ENCODE assay signal across 22 cellular contexts in the genomic region with DNA sequence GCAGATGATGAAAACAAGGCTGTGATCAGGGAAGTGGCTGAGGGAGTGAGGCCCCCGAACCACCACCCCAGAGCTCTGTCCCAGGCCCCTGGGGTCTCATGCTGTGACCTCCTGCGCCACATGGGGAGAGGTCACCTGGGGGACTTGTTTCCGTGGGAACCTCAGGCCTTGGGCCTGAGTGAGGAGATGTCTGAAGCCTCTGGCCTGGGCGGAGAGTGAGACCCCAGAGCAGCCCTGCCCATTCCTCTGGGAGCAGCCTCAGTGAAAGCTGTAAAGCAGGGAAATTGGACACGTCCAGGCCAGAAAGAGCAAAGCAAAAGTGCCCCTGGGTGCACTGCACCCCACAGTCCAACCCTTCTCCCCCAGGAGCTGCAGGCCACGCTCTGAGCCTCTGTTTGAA.
"Had no signal": no experiment of that assay in that cellular context is flagged by ENCODE, and none has a peak within 500 bp of the region (broad histone marks: within the 10 kb centered on the region; RNA-seq: fewer than 3 reads in every experiment).

No MANE protein-coding gene starts in this region.

- H3K27me3 ChIP-seq: colonic mucosa, foreskin keratinocyte, pancreas, right lobe of liver, vagina had no signal

- H3K27ac ChIP-seq: colonic mucosa, foreskin keratinocyte, pancreas, psoas muscle, right lobe of liver, stomach, vagina had no signal

- DNase-seq: colonic mucosa; effector CD4-positive, alpha-beta T cell; endodermal cell; erythroblast; foreskin keratinocyte; immature natural killer cell; left colon; mammary epithelial cell; naive thymus-derived CD8-positive, alpha-beta T cell; nucleus accumbens; retina; right lobe of liver; stimulated activated CD4-positive, alpha-beta T cell treated with anti-CD3 and anti-CD28 coated beads, Interleukin-2, amount 100 ng/mL, for 24 hours; stimulated activated CD4-positive, alpha-beta T cell treated with anti-CD3 and anti-CD28 coated beads, Interleukin-4, amount 100 ng/mL, for 4 hours; stimulated activated naive CD4-positive, alpha-beta T cell; stomach; substantia nigra had no signal

- FAIRE-seq: endothelial cell of umbilical vein, keratinocyte, pancreas had no signal

- H3K36me3 ChIP-seq: colonic mucosa, pancreas, right lobe of liver, stomach, vagina had no signal

- ATAC-seq: foreskin keratinocyte; left colon; naive thymus-derived CD8-positive, alpha-beta T cell; pancreas; psoas muscle had no signal

- H3K4me3 ChIP-seq: colonic mucosa, pancreas, psoas muscle, right lobe of liver, stomach, vagina had no signal

- H3K4me1 ChIP-seq: colonic mucosa, foreskin keratinocyte, pancreas, psoas muscle, right lobe of liver, stomach, vagina had no signal

- H3K9me3 ChIP-seq: colonic mucosa, pancreas, psoas muscle, right lobe of liver, stomach, vagina had no signal
